ENCODE assay signal across 1 cellular context in the genomic region with DNA sequence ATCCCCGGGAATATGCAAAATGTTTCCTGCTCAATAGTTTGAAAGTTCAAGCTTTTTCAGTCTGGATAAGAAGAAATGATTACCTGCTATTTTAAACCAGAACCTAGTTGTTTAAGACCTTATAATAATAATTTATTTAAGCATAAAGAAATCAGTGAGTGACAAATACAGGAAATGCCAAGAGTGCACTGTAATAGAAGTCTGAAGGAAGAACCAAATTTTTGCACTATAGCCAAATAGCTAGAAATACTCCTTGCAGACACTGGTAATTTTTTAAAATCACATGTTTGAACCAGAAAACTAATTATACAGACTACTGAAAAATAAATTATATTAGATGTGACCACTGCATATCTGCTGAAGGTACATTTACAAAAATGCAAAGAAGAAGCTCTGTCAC.
TF ChIP-seq lines count a peak whose summit lies in the region.

No MANE protein-coding gene starts in this region.

TF ChIP-seq in IMR-90, 13 proteins besides CTCF, POLR2A, EP300 and RAD21 (continued from another document):
- TF ChIP-seq, protein P1, sequence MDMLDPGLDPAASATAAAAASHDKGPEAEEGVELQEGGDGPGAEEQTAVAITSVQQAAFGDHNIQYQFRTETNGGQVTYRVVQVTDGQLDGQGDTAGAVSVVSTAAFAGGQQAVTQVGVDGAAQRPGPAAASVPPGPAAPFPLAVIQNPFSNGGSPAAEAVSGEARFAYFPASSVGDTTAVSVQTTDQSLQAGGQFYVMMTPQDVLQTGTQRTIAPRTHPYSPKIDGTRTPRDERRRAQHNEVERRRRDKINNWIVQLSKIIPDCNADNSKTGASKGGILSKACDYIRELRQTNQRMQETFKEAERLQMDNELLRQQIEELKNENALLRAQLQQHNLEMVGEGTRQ (IDR thresholded peaks at IDR 0.05; ENCODE audit: low read depth, low read length): no peak
TF ChIP-seq in IMR-90: peak in this region for 0.
